29 cellular contexts compared by ENCODE assay signal in the genomic region with DNA sequence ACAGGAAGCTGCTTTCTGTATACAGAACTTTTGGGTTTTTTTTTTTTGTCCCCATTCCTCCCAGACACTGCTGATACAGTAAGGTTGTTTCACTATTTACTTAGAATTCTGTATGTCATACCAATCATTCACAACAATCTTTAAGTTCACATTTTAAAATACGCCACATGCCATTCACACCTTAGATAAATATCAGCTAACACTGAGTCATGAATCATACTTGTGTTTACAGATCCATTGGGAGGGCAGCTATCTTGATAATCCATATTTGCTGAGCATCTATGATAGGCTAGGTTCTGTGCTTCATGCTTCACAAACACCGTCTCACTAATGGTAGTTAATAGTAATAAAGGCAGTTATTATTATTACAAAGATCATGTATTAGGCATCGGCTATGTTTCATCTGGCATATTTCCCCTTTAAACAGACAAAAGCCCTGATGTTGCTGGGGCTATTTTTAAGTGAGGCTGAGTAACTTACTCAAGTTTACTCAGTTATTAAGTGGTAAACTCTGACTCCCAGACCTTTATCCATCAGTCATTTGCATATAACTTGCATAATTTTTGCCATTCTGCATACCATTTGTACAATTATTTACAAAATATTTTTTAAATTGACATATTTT.
A peak's percentile ranks its signal among the peaks of the same experiment; 100 is the strongest.
DNase-seq lines count a peak whose midpoint lies in the region; ATAC-seq, FAIRE-seq and TF ChIP-seq lines count a peak whose summit lies in the region.
"Had no signal": no experiment of that assay in that cellular context is flagged by ENCODE, and none has a peak within 500 bp of the region (broad histone marks: within the 10 kb centered on the region; RNA-seq: fewer than 3 reads in every experiment).

No MANE protein-coding gene starts in this region.

- DNase-seq in GM19239 (ENCODE audit: insufficient read length, low spot score), result no peak
- DNase-seq in NCI-H146 treated with DMSO at 0.1 percent for 48 hours (lab: John Stamatoyannopoulos, UW; ENCODE audit: unreplicated experiment), result peak; percentile 29
- DNase-seq in SW480 (ENCODE audit: low spot score), result peak; percentile 9
- no peak for DNase-seq in mucosa of descending colon
- DNase-seq in endodermal cell, result no peak
- DNase-seq in NCI-H1694 (lab: John Stamatoyannopoulos, UW), result no peak
- DNase-seq in NCI-H510A (lab: John Stamatoyannopoulos, UW), result no peak
- DNase-seq: activated CD4-positive, alpha-beta T cell treated with anti-CD3 and anti-CD28 coated beads for 48 hours; activated CD8-positive, alpha-beta memory T cell treated with anti-CD3 and anti-CD28 coated beads for 24 hours; activated T-cell treated with anti-CD3 and anti-CD28 coated beads for 4 hours; aorta; DMS153; HFFc6; KBM-7; left ventricle myocardium inferior; MM.1S; NCI-H1436 treated with DMSO at 0.1 percent for 48 hours; NCI-H510A treated with DMSO at 0.1 percent for 48 hours; stimulated activated naive CD4-positive, alpha-beta T cell; T1000 had no signal

- 91% methylated on average over 2 of the region's 3 CpGs; no CpG with 5 or more reads in 1 of the 2 experiments for WGBS in endodermal cell (ENCODE audit: insufficient coverage in 1 of 2, insufficient read length in 1 of 2), 2 experiments

- H3K4me1 ChIP-seq in mucosa of descending colon (ENCODE audit: low read depth), result no peaks in the 10 kb centered on the region
- H3K4me1 ChIP-seq in endodermal cell (ENCODE audit: control insufficient read depth, insufficient read depth, low read length), result no peaks in the 10 kb centered on the region
- H3K4me1 ChIP-seq: left ventricle myocardium inferior, parathyroid adenoma had no signal

- H3K4me3 Mint-ChIP-seq in endodermal cell, result no peak overlapping the region
- H3K4me3 Mint-ChIP-seq: activated naive CD8-positive, alpha-beta T cell; HFFc6 had no signal

- H3K4me1 Mint-ChIP-seq in endodermal cell, result peaks cover 4% of the 10 kb centered on the region

- H3K36me3 Mint-ChIP-seq in endodermal cell (ENCODE audit: low read depth), result no peaks in the 10 kb centered on the region
- H3K36me3 Mint-ChIP-seq: activated naive CD8-positive, alpha-beta T cell had no signal

- no peak overlapping the region for H3K4me3 ChIP-seq in mucosa of descending colon
- no peak overlapping the region for H3K4me3 ChIP-seq in endodermal cell (ENCODE audit: low read length)
- H3K4me3 ChIP-seq: BLaER1, left ventricle myocardium inferior, SJSA1, smooth muscle cell had no signal

- TF ChIP-seq CTCF in mucosa of descending colon (IDR thresholded peaks at IDR 0.05) (no peak), endodermal cell (conservative IDR thresholded peaks at IDR 0.05) (no peak)

- no peaks in the 10 kb centered on the region for H3K9me3 Mint-ChIP-seq in endodermal cell
- H3K9me3 Mint-ChIP-seq: HFFc6 had no signal

- no peak overlapping the region for H3K27ac ChIP-seq in endodermal cell (ENCODE audit: low read depth, low read length)
- H3K27ac ChIP-seq: BLaER1, left ventricle myocardium inferior, parathyroid adenoma, SJSA1 had no signal

- peak; percentile 23 for FAIRE-seq in GM19239 (lab: Jason Lieb, UNC)
- FAIRE-seq: colon, GM12892, RCC 7860 had no signal

- H3K27me3 Mint-ChIP-seq in endodermal cell (ENCODE audit: insufficient read depth), result no peaks in the 10 kb centered on the region

- H3K36me3 ChIP-seq in mucosa of descending colon (ENCODE audit: low read depth) (no peaks in the 10 kb centered on the region), endodermal cell (ENCODE audit: control insufficient read depth, insufficient read depth, low read length) (no peaks in the 10 kb centered on the region)
- H3K36me3 ChIP-seq: BLaER1, left ventricle myocardium inferior, SJSA1 had no signal

- intact Hi-C loops in mucosa of descending colon (cut with DNase I, micrococcal nuclease), result no loop called here

- peak; percentile 66 for ATAC-seq in mucosa of descending colon
- ATAC-seq in HG03097 (IDR thresholded peaks at IDR 0.05; ENCODE audit: low FRiP score, unreplicated experiment), result no peak

- H3K9ac ChIP-seq in endodermal cell (ENCODE audit: extremely low read depth, low read length, poor library complexity, severe bottlenecking), result no peak overlapping the region
- H3K9ac ChIP-seq: BLaER1, parathyroid adenoma had no signal

- H3K27me3 ChIP-seq in endodermal cell (ENCODE audit: control insufficient read depth, insufficient read depth, low read length, poor library complexity, severe bottlenecking), result no peaks in the 10 kb centered on the region
- H3K27me3 ChIP-seq: BLaER1, SJSA1 had no signal

- H3K27ac Mint-ChIP-seq in endodermal cell, result no peak overlapping the region
- H3K27ac Mint-ChIP-seq: activated naive CD8-positive, alpha-beta T cell; HFFc6 had no signal

- H3K9me3 ChIP-seq in mucosa of descending colon (no peaks in the 10 kb centered on the region), endodermal cell (ENCODE audit: control insufficient read depth, low read length) (no peaks in the 10 kb centered on the region)
- H3K9me3 ChIP-seq: BLaER1, left ventricle myocardium inferior, SJSA1 had no signal

Comparison
In these comparisons a context has a peak if more than half of its experiments do, and no peak if none do; other contexts are left out.
1. DNase-seq: peak in NCI-H146 treated with DMSO at 0.1 percent for 48 hours (single experiment) and SW480 (single experiment); none in GM19239 (single experiment), mucosa of descending colon (0 of 3), endodermal cell (single experiment), NCI-H1694 (single experiment) and NCI-H510A (single experiment).